ENCODE assay signal across 9 cellular contexts in genomic region chrX:72620550-72621145, GRCh38. TPM values are rescaled to one million over a fixed set of nuclear protein-coding genes. Genes with fewer than 3 reads are reported as not detected.
A peak's percentile ranks its signal among the peaks of the same experiment; 100 is the strongest.
DNase-seq lines count a peak whose midpoint lies in the region; ATAC-seq and TF ChIP-seq lines count a peak whose summit lies in the region.
"Had no signal": no experiment of that assay in that cellular context is flagged by ENCODE, and none has a peak within 500 bp of the region (broad histone marks: within the 10 kb centered on the region; RNA-seq: fewer than 3 reads in every experiment).

No MANE protein-coding gene starts in this region.

- ATAC-seq in body of pancreas (peak; percentile 97), GM19328 (IDR thresholded peaks at IDR 0.05; ENCODE audit: unreplicated experiment) (no peak)

- TF ChIP-seq POLR2A in body of pancreas (IDR thresholded peaks at IDR 0.05), result peak; percentile 43 to 69 (median 67)

- H3K4me1 ChIP-seq in body of pancreas, result peaks cover 20% of the 10 kb centered on the region

- H3K4me3 ChIP-seq in AG10803 (ENCODE audit: low read length) (no peak overlapping the region), body of pancreas (no peak overlapping the region)

- peak; percentile 58 for DNase-seq in AG10803 (ENCODE audit: low read depth)
- DNase-seq in NCI-H460 (ENCODE audit: extremely low read depth, low read depth), result peak; percentile 83
- DNase-seq in body of pancreas, result peak; percentile 83 to 93 (median 90)
- DNase-seq in myocyte (ENCODE audit: low read depth), result peak; percentile 61
- DNase-seq in occipital lobe (lab: John Stamatoyannopoulos, UW), result no peak
- no peak for DNase-seq in Ammon's horn (ENCODE audit: low spot score)
- DNase-seq in Kasumi-1 (lab: John Stamatoyannopoulos, UW), result no peak
- DNase-seq: activated naive CD8-positive, alpha-beta T cell treated with anti-CD3 and anti-CD28 coated beads, Interleukin-2, amount 10 ng/mL, durations not matched to agents 7 days and 5 days had no signal

- peak overlapping the region; percentile 80 to 94 (median 92) for H3K27ac ChIP-seq in body of pancreas

- no peak for TF ChIP-seq CTCF in AG10803 (conservative IDR thresholded peaks at IDR 0.05; ENCODE audit: low read length)
- TF ChIP-seq CTCF in body of pancreas (IDR thresholded peaks at IDR 0.05), result no peak

- H3K9me3 ChIP-seq in body of pancreas, result no peaks in the 10 kb centered on the region

- H3K27me3 ChIP-seq in body of pancreas, result no peaks in the 10 kb centered on the region

- intact Hi-C loops in body of pancreas (cut with DNase I), result no loop called here

- H3K36me3 ChIP-seq in body of pancreas (replicated peaks in 1 of 2; ENCODE audit: insufficient read depth in 1 of 2, low read depth in 2 of 2), result no peaks in the 10 kb centered on the region

- 25 to 32% methylated on average over 6 to 9 of the region's 9 CpGs for WGBS in body of pancreas, 2 donors

RNA-seq across cellular contexts. Expression of gene HDAC8, which starts 48.0 kb away (rescaled TPM):
- total RNA-seq in NCI-H460 (2014; rRNA removed; shearing (Covaris generic)), result 25.4 and 29.8 TPM in 2 replicates
- polyA plus RNA-seq in NCI-H460 (2014; cell fraction: nucleus; rRNA removed), result 22.1 and 24.4 TPM in 2 replicates
- total RNA-seq in body of pancreas (10 to 100 TPM; 16.2 to 25.9 TPM), myocyte (25.0 and 29.6 TPM in 2 replicates), occipital lobe (37.7 TPM)
- polyA plus RNA-seq in myocyte (2012), result 27.6 TPM

Comparison
In these comparisons a context has a peak if more than half of its experiments do, and no peak if none do; other contexts are left out.
1. DNase-seq: peak in AG10803 (single experiment), NCI-H460 (single experiment), body of pancreas (4 of 4) and myocyte (single experiment); none in occipital lobe (single experiment), Ammon's horn (single experiment) and Kasumi-1 (0 of 2).